20 cellular contexts compared by ENCODE assay signal in genomic region chr1:157153743-157154142, GRCh38. TPM values are rescaled to one million over a fixed set of nuclear protein-coding genes. Genes with fewer than 3 reads are reported as not detected.
DNase-seq lines count a peak whose midpoint lies in the region; ATAC-seq and TF ChIP-seq lines count a peak whose summit lies in the region.
"Had no signal": no experiment of that assay in that cellular context is flagged by ENCODE, and none has a peak within 500 bp of the region (broad histone marks: within the 10 kb centered on the region; RNA-seq: fewer than 3 reads in every experiment).

No MANE protein-coding gene starts in this region.

- peaks cover 5% of the 10 kb centered on the region; the same call in 1 of the 2 replicates for H3F3A ChIP-seq in PC-9 (ENCODE audit: insufficient read depth, low read depth)

- H3K27me3 Mint-ChIP-seq in activated naive CD8-positive, alpha-beta T cell treated with anti-CD3 and anti-CD28 coated beads, Interleukin-2, amount 10 ng/mL, durations not matched to agents 7 days and 5 days = peaks cover 24% of the 10 kb centered on the region
- peaks cover 12% of the 10 kb centered on the region for H3K27me3 Mint-ChIP-seq in activated naive CD8-positive, alpha-beta T cell treated with anti-CD3 and anti-CD28 coated beads for 36 hours
- peaks cover 34% of the 10 kb centered on the region for H3K27me3 Mint-ChIP-seq in stimulated activated memory B cell treated with anti-CD40 and anti-IgM and Interleukin-4, amounts not matched to agents 10 μg/mL and 1 μg/mL and 100 μg/mL, for 72 hours

- no peak for ATAC-seq in activated naive CD8-positive, alpha-beta T cell treated with anti-CD3 and anti-CD28 coated beads, Interleukin-2, amount 10 ng/mL, durations not matched to agents 7 days and 5 days (ENCODE audit: low read depth)
- no peak for ATAC-seq in stimulated activated memory B cell treated with anti-CD40 and anti-IgM and Interleukin-4, amounts not matched to agents 10 μg/mL and 1 μg/mL and 100 μg/mL, for 72 hours
- ATAC-seq: PC-3, sciatic nerve had no signal

- H3K27ac Mint-ChIP-seq in activated naive CD8-positive, alpha-beta T cell treated with anti-CD3 and anti-CD28 coated beads, Interleukin-2, amount 10 ng/mL, durations not matched to agents 7 days and 5 days = peak overlapping the region; percentile 58
- H3K27ac Mint-ChIP-seq in activated naive CD8-positive, alpha-beta T cell treated with anti-CD3 and anti-CD28 coated beads for 36 hours = no peak overlapping the region
- H3K27ac Mint-ChIP-seq in stimulated activated memory B cell treated with anti-CD40 and anti-IgM and Interleukin-4, amounts not matched to agents 10 μg/mL and 1 μg/mL and 100 μg/mL, for 72 hours = peak overlapping the region; percentile 56
- H3K27ac Mint-ChIP-seq: IgD-negative memory B cell had no signal

- CTCF ChIA-PET in PC-9 (lab: Charles Lee) = interaction anchor here (1.9 kb wide), 1 partner anchor 16 kb away, joined by 7 read pairs; no protein-coding TSS in a partner anchor

- H3K4me1 Mint-ChIP-seq in activated naive CD8-positive, alpha-beta T cell treated with anti-CD3 and anti-CD28 coated beads, Interleukin-2, amount 10 ng/mL, durations not matched to agents 7 days and 5 days = peaks cover 29% of the 10 kb centered on the region
- peaks cover 14% of the 10 kb centered on the region for H3K4me1 Mint-ChIP-seq in activated naive CD8-positive, alpha-beta T cell treated with anti-CD3 and anti-CD28 coated beads for 36 hours
- peaks cover 37% of the 10 kb centered on the region for H3K4me1 Mint-ChIP-seq in stimulated activated memory B cell treated with anti-CD40 and anti-IgM and Interleukin-4, amounts not matched to agents 10 μg/mL and 1 μg/mL and 100 μg/mL, for 72 hours

- no peaks in the 10 kb centered on the region for H3K36me3 Mint-ChIP-seq in activated naive CD8-positive, alpha-beta T cell treated with anti-CD3 and anti-CD28 coated beads, Interleukin-2, amount 10 ng/mL, durations not matched to agents 7 days and 5 days
- H3K36me3 Mint-ChIP-seq in activated naive CD8-positive, alpha-beta T cell treated with anti-CD3 and anti-CD28 coated beads for 36 hours = no peaks in the 10 kb centered on the region
- H3K36me3 Mint-ChIP-seq in stimulated activated memory B cell treated with anti-CD40 and anti-IgM and Interleukin-4, amounts not matched to agents 10 μg/mL and 1 μg/mL and 100 μg/mL, for 72 hours = no peaks in the 10 kb centered on the region

- H3K79me2 ChIP-seq in PC-9 (ENCODE audit: low read depth) = no peaks in the 10 kb centered on the region

- H3K9me3 ChIP-seq in PC-9 (ENCODE audit: insufficient read depth, low read depth) = no peaks in the 10 kb centered on the region
- H3K9me3 ChIP-seq: SJSA1, suprapubic skin had no signal

- H3K4me3 Mint-ChIP-seq in activated naive CD8-positive, alpha-beta T cell treated with anti-CD3 and anti-CD28 coated beads, Interleukin-2, amount 10 ng/mL, durations not matched to agents 7 days and 5 days = no peak overlapping the region
- H3K4me3 Mint-ChIP-seq in activated naive CD8-positive, alpha-beta T cell treated with anti-CD3 and anti-CD28 coated beads for 36 hours = no peak overlapping the region
- H3K4me3 Mint-ChIP-seq in stimulated activated memory B cell treated with anti-CD40 and anti-IgM and Interleukin-4, amounts not matched to agents 10 μg/mL and 1 μg/mL and 100 μg/mL, for 72 hours = no peak overlapping the region
- H3K4me3 Mint-ChIP-seq: IgD-negative memory B cell had no signal

- H3K9me2 ChIP-seq in PC-9 (ENCODE audit: insufficient read depth) = no peaks in the 10 kb centered on the region

- H3K27ac ChIP-seq in PC-9 = no peak overlapping the region
- H3K27ac ChIP-seq: SJSA1, suprapubic skin had no signal

- no peak for TF ChIP-seq CTCF in PC-9 (conservative IDR thresholded peaks at IDR 0.05)

- BruUV-seq in PC-9 (replicated peaks; lab: Mats Ljungman, UMichigan) = no TSS peak

- no peaks in the 10 kb centered on the region for H3K9me3 Mint-ChIP-seq in activated naive CD8-positive, alpha-beta T cell treated with anti-CD3 and anti-CD28 coated beads, Interleukin-2, amount 10 ng/mL, durations not matched to agents 7 days and 5 days
- H3K9me3 Mint-ChIP-seq in activated naive CD8-positive, alpha-beta T cell treated with anti-CD3 and anti-CD28 coated beads for 36 hours = no peaks in the 10 kb centered on the region
- no peaks in the 10 kb centered on the region for H3K9me3 Mint-ChIP-seq in stimulated activated memory B cell treated with anti-CD40 and anti-IgM and Interleukin-4, amounts not matched to agents 10 μg/mL and 1 μg/mL and 100 μg/mL, for 72 hours
- H3K9me3 Mint-ChIP-seq: IgD-negative memory B cell had no signal

- no peak overlapping the region for H3K4me3 ChIP-seq in PC-9
- H3K4me3 ChIP-seq: SJSA1, suprapubic skin had no signal

- 0 out of 2 replicates have a peak, but pooled peaks cover 5% of the 10 kb centered on the region for H3K27me3 ChIP-seq in PC-9 (ENCODE audit: insufficient read depth, low read depth)
- H3K27me3 ChIP-seq: SJSA1, suprapubic skin had no signal

- POLR2A ChIA-PET in activated naive CD8-positive, alpha-beta T cell treated with anti-CD3 and anti-CD28 coated beads, Interleukin-2, amount 10 ng/mL, durations not matched to agents 7 days and 5 days (lab: Charles Lee) = no interaction called here
- POLR2A ChIA-PET in PC-9 (lab: Charles Lee; ENCODE audit: unreplicated experiment) = no interaction called here

- DNase-seq in activated naive CD8-positive, alpha-beta T cell treated with anti-CD3 and anti-CD28 coated beads, Interleukin-2, amount 10 ng/mL, durations not matched to agents 7 days and 5 days = no peak
- no peak for DNase-seq in activated naive CD8-positive, alpha-beta T cell treated with anti-CD3 and anti-CD28 coated beads for 36 hours
- peak in 1 of 2 experiments; percentile 6 for DNase-seq in PC-9
- DNase-seq in islet precursor cell = peak; percentile 51
- DNase-seq in superior temporal gyrus (ENCODE audit: extremely low spot score) = no peak
- DNase-seq in DMS153 treated with DMSO at 0.1 percent for 48 hours (lab: John Stamatoyannopoulos, UW; ENCODE audit: unreplicated experiment) = no peak
- DNase-seq in NCI-H1092 treated with DMSO at 0.1 percent for 48 hours (lab: John Stamatoyannopoulos, UW) = no peak
- DNase-seq: activated CD4-positive, alpha-beta T cell treated with anti-CD3 and anti-CD28 coated beads for 1 hour; effector CD8-positive, alpha-beta T cell; hypothalamus; kidney glomerular epithelial cell; NCI-H1930; PC-3; stimulated activated CD4-positive, alpha-beta T cell treated with anti-CD3 and anti-CD28 coated beads, Interleukin-1b, Interleukin-23, amount 100 ng/mL, for 48 hours had no signal

- H3K36me3 ChIP-seq in PC-9 (ENCODE audit: low read depth) = no peaks in the 10 kb centered on the region
- H3K36me3 ChIP-seq: SJSA1, suprapubic skin had no signal

- H3K4me2 ChIP-seq in PC-9 = peak overlapping the region; percentile 74

- no peaks in the 10 kb centered on the region for H4K20me1 ChIP-seq in PC-9 (ENCODE audit: insufficient read depth)

- H2AFZ ChIP-seq in PC-9 = no peak overlapping the region

- H3K4me1 ChIP-seq in PC-9 (replicated peaks; ENCODE audit: insufficient read depth) = peaks cover 34% of the 10 kb centered on the region

- intact Hi-C loops in PC-9 (cut with micrococcal nuclease; ENCODE audit: unreplicated experiment) = loop anchor here (2.0 to 10.0 kb wide), 2 partner anchors 21 to 229 kb away; partner anchors contain the start of gene LRRC71

RNA-seq across cellular contexts. Expression of gene ETV3, which starts 15.5 kb away (rescaled TPM):
- 10 to 100 TPM; 39.4 to 43.1 TPM for total RNA-seq in activated naive CD8-positive, alpha-beta T cell treated with anti-CD3 and anti-CD28 coated beads, Interleukin-2, amount 10 ng/mL, durations not matched to agents 7 days and 5 days
- 10 to 100 TPM; 23.1 to 23.5 TPM for total RNA-seq in activated naive CD8-positive, alpha-beta T cell treated with anti-CD3 and anti-CD28 coated beads for 36 hours
- total RNA-seq in PC-9 (2021) = 22.1 and 26.2 TPM in 2 replicates

RNA-seq across cellular contexts. Expression of gene ETV3L, which starts 54.1 kb away (rescaled TPM):
- total RNA-seq in activated naive CD8-positive, alpha-beta T cell treated with anti-CD3 and anti-CD28 coated beads, Interleukin-2, amount 10 ng/mL, durations not matched to agents 7 days and 5 days = not detected
- total RNA-seq in activated naive CD8-positive, alpha-beta T cell treated with anti-CD3 and anti-CD28 coated beads for 36 hours = not detected
- total RNA-seq in PC-9 (2021) = not detected in 2 replicates
- total RNA-seq: osteocyte, PC-3, sciatic nerve, SJSA1, suprapubic skin had no signal
